1 cellular context compared by ENCODE assay signal in the genomic region with DNA sequence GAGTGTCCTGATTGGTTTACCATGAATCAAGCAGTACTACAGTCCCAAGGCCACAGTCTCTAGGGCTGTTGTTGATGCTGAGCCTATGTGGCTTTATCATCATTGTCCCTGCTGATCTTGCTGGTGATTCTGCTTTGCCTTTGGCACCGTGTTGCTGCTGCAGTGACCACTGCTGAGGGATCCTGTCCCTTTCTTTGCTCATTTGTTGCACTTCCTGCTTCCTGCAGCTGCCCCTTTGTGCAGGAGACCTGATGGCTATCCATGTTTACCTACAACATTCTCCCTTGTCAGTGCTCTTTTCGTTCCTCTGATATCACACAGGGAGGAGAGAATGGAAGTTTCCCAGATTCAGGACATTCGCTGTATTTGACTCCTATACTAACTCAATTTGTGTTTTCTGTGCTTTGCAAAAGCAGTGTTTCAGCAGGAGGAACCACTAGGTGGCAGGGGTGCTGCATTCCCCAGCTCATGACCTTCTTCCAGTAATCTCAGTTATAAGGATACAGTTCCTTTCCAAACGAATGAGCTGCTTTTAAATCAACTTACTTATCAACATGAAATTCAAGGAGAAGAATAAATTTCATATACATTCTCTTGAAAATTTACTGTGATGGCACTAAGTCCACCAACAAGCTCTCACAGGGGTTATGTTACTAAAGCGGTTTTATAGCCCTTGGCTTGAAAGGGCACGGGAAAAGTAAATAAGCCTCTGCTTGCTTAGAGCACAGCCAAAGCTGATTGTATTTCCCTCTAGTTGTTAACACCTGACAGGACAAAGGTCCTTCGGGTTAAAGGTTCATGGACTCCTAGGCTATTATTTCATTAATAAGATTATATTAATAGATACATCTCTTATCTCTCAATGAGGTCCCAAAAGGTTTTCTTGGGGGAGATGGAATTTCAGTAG.
A peak's percentile ranks its signal among the peaks of the same experiment; 100 is the strongest.
TF ChIP-seq lines count a peak whose summit lies in the region.

No MANE protein-coding gene starts in this region.

TF ChIP-seq in IMR-90, 13 proteins besides CTCF, POLR2A, EP300 and RAD21:
- TF ChIP-seq MAFK (IDR thresholded peaks at IDR 0.05; ENCODE audit: low read depth, low read length) (no peak), NFE2L2 (IDR thresholded peaks at IDR 0.05; ENCODE audit: low read depth, low read length) (no peak), RFX5 (IDR thresholded peaks at IDR 0.05; ENCODE audit: low read depth, low read length) (no peak), SMC3 (IDR thresholded peaks at IDR 0.05; ENCODE audit: low read depth, low read length) (peak; percentile 81), FOS (IDR thresholded peaks at IDR 0.05; ENCODE audit: low read depth, low read length) (no peak), BHLHE40 (IDR thresholded peaks at IDR 0.05; ENCODE audit: low read depth, low read length) (no peak)
